In genomic region chr5:142057697-142058056, GRCh38 we compare ENCODE assay signal across 1 cellular context.
TF ChIP-seq lines count a peak whose summit lies in the region.

No MANE protein-coding gene starts in this region.

TF ChIP-seq in K562, 482 proteins besides CTCF, POLR2A, EP300 and RAD21:
- TF ChIP-seq KLF1 (tag; IDR thresholded peaks at IDR 0.05) (no peak), ZC3H11A (IDR thresholded peaks at IDR 0.05; ENCODE audit: low read depth, low read length) (no peak), ZNF212 (CRISPR knock-in tag; IDR thresholded peaks at IDR 0.05) (no peak), ZNF12 (CRISPR knock-in tag; IDR thresholded peaks at IDR 0.05) (no peak), TAF1 (IDR thresholded peaks at IDR 0.05; ENCODE audit: control insufficient read depth, extremely low read depth, insufficient read depth, low read length, severe bottlenecking) (no peak), C11orf30 (IDR thresholded peaks at IDR 0.05; ENCODE audit: low read depth) (peak; percentile 57; the same call in 1 of the 2 replicates), IRF2 (CRISPR knock-in tag; IDR thresholded peaks at IDR 0.05) (no peak), ZSCAN32 (CRISPR knock-in tag; IDR thresholded peaks at IDR 0.05) (no peak), CBX3 (IDR thresholded peaks at IDR 0.05; ENCODE audit: borderline replicate concordance in 1 of 2, low read length in 2 of 2) (no peak), NCOA6 (IDR thresholded peaks at IDR 0.05) (no peak), ZNF407 (IDR thresholded peaks at IDR 0.05; ENCODE audit: low read depth) (no peak), ZNF316 (IDR thresholded peaks at IDR 0.05) (peak; percentile 68), ZFP1 (CRISPR knock-in tag; IDR thresholded peaks at IDR 0.05) (no peak), CHD7 (IDR thresholded peaks at IDR 0.05; ENCODE audit: low read depth, low read length) (no peak), NFE2 (IDR thresholded peaks at IDR 0.05; ENCODE audit: low read depth) (peak; percentile 30), NR4A1 (CRISPR knock-in tag; IDR thresholded peaks at IDR 0.05) (no peak), NR4A1 (tag; IDR thresholded peaks at IDR 0.05) (no peak), ZNF23 (CRISPR knock-in tag; IDR thresholded peaks at IDR 0.05) (no peak), ZFP36 (IDR thresholded peaks at IDR 0.05; ENCODE audit: low read depth, low read length, partially characterized antibody) (no peak), NEUROD1 (IDR thresholded peaks at IDR 0.05; ENCODE audit: borderline replicate concordance, low read depth, low read length, partially characterized antibody) (no peak), ZNF507 (tag; conservative IDR thresholded peaks at IDR 0.05) (no peak), MAFG (tag; conservative IDR thresholded peaks at IDR 0.05) (peak; percentile 36; the same call in 1 of the 2 replicates), ZNF830 (CRISPR knock-in tag; IDR thresholded peaks at IDR 0.05) (no peak), MAFK (IDR thresholded peaks at IDR 0.05; ENCODE audit: low read length) (0 out of 2 replicates have a peak, but pooled peaks have one; percentile 12), TBP (optimal IDR thresholded peaks at IDR 0.05; ENCODE audit: low read depth, low read length) (no peak), TOE1 (IDR thresholded peaks at IDR 0.05; ENCODE audit: borderline replicate concordance) (no peak), TOE1 (CRISPR knock-in tag; IDR thresholded peaks at IDR 0.05; ENCODE audit: borderline replicate concordance, low read depth) (no peak), BHLHE40 (IDR thresholded peaks at IDR 0.05; ENCODE audit: low read length) (no peak), ZNF57 (CRISPR knock-in tag; IDR thresholded peaks at IDR 0.05) (no peak), JUN (IDR thresholded peaks at IDR 0.05; ENCODE audit: borderline replicate concordance, low read depth, low read length) (no peak), JUN (CRISPR knock-in tag; IDR thresholded peaks at IDR 0.05; ENCODE audit: borderline replicate concordance) (no peak), CBX2 (IDR thresholded peaks at IDR 0.05; ENCODE audit: insufficient read depth, low read length, poor library complexity, severe bottlenecking) (no peak), HMG20A (CRISPR knock-in tag; conservative IDR thresholded peaks at IDR 0.05) (no peak), CAMTA2 (CRISPR knock-in tag; conservative IDR thresholded peaks at IDR 0.05) (no peak), BDP1 (IDR thresholded peaks at IDR 0.05; ENCODE audit: insufficient read depth, insufficient read length) (no peak)
- TF ChIP-seq, protein P1, sequence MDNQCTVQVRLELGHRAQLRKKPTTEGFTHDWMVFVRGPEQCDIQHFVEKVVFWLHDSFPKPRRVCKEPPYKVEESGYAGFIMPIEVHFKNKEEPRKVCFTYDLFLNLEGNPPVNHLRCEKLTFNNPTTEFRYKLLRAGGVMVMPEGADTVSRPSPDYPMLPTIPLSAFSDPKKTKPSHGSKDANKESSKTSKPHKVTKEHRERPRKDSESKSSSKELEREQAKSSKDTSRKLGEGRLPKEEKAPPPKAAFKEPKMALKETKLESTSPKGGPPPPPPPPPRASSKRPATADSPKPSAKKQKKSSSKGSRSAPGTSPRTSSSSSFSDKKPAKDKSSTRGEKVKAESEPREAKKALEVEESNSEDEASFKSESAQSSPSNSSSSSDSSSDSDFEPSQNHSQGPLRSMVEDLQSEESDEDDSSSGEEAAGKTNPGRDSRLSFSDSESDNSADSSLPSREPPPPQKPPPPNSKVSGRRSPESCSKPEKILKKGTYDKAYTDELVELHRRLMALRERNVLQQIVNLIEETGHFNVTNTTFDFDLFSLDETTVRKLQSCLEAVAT (IDR thresholded peaks at IDR 0.05): no peak
